1 cellular context compared by ENCODE assay signal in genomic region chr12:68745904-68746571, GRCh38.
TF ChIP-seq lines count a peak whose summit lies in the region.

SLC35E3 (plus strand) TSS chr12:68746176; CDS start chr12:68746378, 202 bp downstream.

TF ChIP-seq in HepG2, 621 proteins besides CTCF, POLR2A, EP300 and RAD21 (continued from another document and continues in another):
- no peak for TF ChIP-seq NONO (IDR thresholded peaks at IDR 0.05)
- TF ChIP-seq NONO (CRISPR knock-in tag; conservative IDR thresholded peaks at IDR 0.05) = peak; percentile 79
- peak; percentile 80 for TF ChIP-seq KLF6 (CRISPR knock-in tag; IDR thresholded peaks at IDR 0.05)
- no peak for TF ChIP-seq MIER2 (CRISPR knock-in tag; IDR thresholded peaks at IDR 0.05)
- TF ChIP-seq GPBP1L1 (CRISPR knock-in tag; IDR thresholded peaks at IDR 0.05) = no peak
- TF ChIP-seq ZNF407 (CRISPR knock-in tag; IDR thresholded peaks at IDR 0.05; ENCODE audit: not compliant biosample characterization) = peak; percentile 74
- TF ChIP-seq RARA (CRISPR knock-in tag; IDR thresholded peaks at IDR 0.05) = peak; percentile 22; the same call in 1 of the 2 replicates
- TF ChIP-seq MTA1 (CRISPR knock-in tag; IDR thresholded peaks at IDR 0.05; ENCODE audit: borderline replicate concordance) = peak; percentile 62; the same call in 1 of the 2 replicates
- no peak; the same call in 1 of the 2 replicates for TF ChIP-seq YEATS4 (CRISPR knock-in tag; IDR thresholded peaks at IDR 0.05; ENCODE audit: borderline replicate concordance)
- TF ChIP-seq ZSCAN30 (CRISPR knock-in tag; IDR thresholded peaks at IDR 0.05) = 0 out of 2 replicates have a peak, but pooled peaks have one; percentile 25
- peak; percentile 39 for TF ChIP-seq TEAD3 (CRISPR knock-in tag; optimal IDR thresholded peaks at IDR 0.05; ENCODE audit: borderline replicate concordance)
- no peak for TF ChIP-seq REL (CRISPR knock-in tag; conservative IDR thresholded peaks at IDR 0.05)
- peak; percentile 6 for TF ChIP-seq JARID2 (CRISPR knock-in tag; IDR thresholded peaks at IDR 0.05; ENCODE audit: insufficient replicate concordance)
- TF ChIP-seq ZNF468 (CRISPR knock-in tag; IDR thresholded peaks at IDR 0.05) = no peak
- TF ChIP-seq PAXIP1 (CRISPR knock-in tag; conservative IDR thresholded peaks at IDR 0.05) = peak; percentile 53
- peak; percentile 85 for TF ChIP-seq HMGXB3 (CRISPR knock-in tag; IDR thresholded peaks at IDR 0.05; ENCODE audit: borderline replicate concordance)
- 0 out of 2 replicates have a peak, but pooled peaks have one; percentile 51 for TF ChIP-seq JUND (CRISPR knock-in tag; IDR thresholded peaks at IDR 0.05)
- peak; percentile 56; the same call in 1 of the 2 replicates for TF ChIP-seq ZSCAN31 (CRISPR knock-in tag; IDR thresholded peaks at IDR 0.05; ENCODE audit: low read depth)
- TF ChIP-seq SRSF9 (IDR thresholded peaks at IDR 0.05; ENCODE audit: borderline replicate concordance, insufficient read depth, low read depth, low read length, poor library complexity, severe bottlenecking) = no peak
- TF ChIP-seq ISL2 (CRISPR knock-in tag; IDR thresholded peaks at IDR 0.05) = 0 out of 2 replicates have a peak, but pooled peaks have one; percentile 25
- no peak for TF ChIP-seq SKI (IDR thresholded peaks at IDR 0.05; ENCODE audit: partially characterized antibody)
- TF ChIP-seq ZNF333 (CRISPR knock-in tag; IDR thresholded peaks at IDR 0.05; ENCODE audit: borderline replicate concordance) = peak; percentile 87; the same call in 1 of the 2 replicates
- TF ChIP-seq ATAD3A (CRISPR knock-in tag; IDR thresholded peaks at IDR 0.05) = no peak
- TF ChIP-seq ZNF788 (CRISPR knock-in tag; IDR thresholded peaks at IDR 0.05; ENCODE audit: borderline replicate concordance) = peak; percentile 79; the same call in 1 of the 2 replicates
- no peak for TF ChIP-seq KDM6A (CRISPR knock-in tag; IDR thresholded peaks at IDR 0.05; ENCODE audit: low read depth)
- no peak for TF ChIP-seq CHCHD3 (CRISPR knock-in tag; IDR thresholded peaks at IDR 0.05)
- TF ChIP-seq ZBTB40 (IDR thresholded peaks at IDR 0.05) = no peak
- 0 out of 2 replicates have a peak, but pooled peaks have one; percentile 32 for TF ChIP-seq ZBTB40 (CRISPR knock-in tag; IDR thresholded peaks at IDR 0.05)
